Comparison of ENCODE assay signal across 34 cellular contexts in genomic region chr2:135093192-135093591, GRCh38. TPM values are rescaled to one million over a fixed set of nuclear protein-coding genes. Genes with fewer than 3 reads are reported as not detected.
A peak's percentile ranks its signal among the peaks of the same experiment; 100 is the strongest.
DNase-seq lines count a peak whose midpoint lies in the region; ATAC-seq and TF ChIP-seq lines count a peak whose summit lies in the region.
"Had no signal": no experiment of that assay in that cellular context is flagged by ENCODE, and none has a peak within 500 bp of the region (broad histone marks: within the 10 kb centered on the region; RNA-seq: fewer than 3 reads in every experiment).

No MANE protein-coding gene starts in this region.

- H3K27ac ChIP-seq in SK-N-MC (0 out of 2 replicates have a peak overlapping the region, but pooled peaks have one; percentile 13), hepatocyte (peak overlapping the region; percentile 18)
- H3K27ac ChIP-seq: ascending aorta, cardiac muscle cell, suprapubic skin, upper lobe of right lung had no signal

- peak overlapping the region; percentile 21 for H3K27ac Mint-ChIP-seq in activated CD4-positive, alpha-beta T cell treated with anti-CD3 and anti-CD28 coated beads for 36 hours
- H3K27ac Mint-ChIP-seq in activated naive CD4-positive, alpha-beta T cell treated with anti-CD3 and anti-CD28 coated beads for 36 hours, result no peak overlapping the region
- H3K27ac Mint-ChIP-seq: activated naive CD8-positive, alpha-beta T cell treated with anti-CD3 and anti-CD28 coated beads, Interleukin-2, amount 10 ng/mL, durations not matched to agents 7 days and 5 days; CD4-positive, alpha-beta T cell; dendritic cell treated with granulocyte-macrophage colony-stimulating factor and Interleukin-4, amounts not matched to agents 40 ng/mL and 50 ng/mL, for 4 days; natural killer cell; stimulated activated memory B cell treated with anti-CD40 and anti-IgM and Interleukin-4, amounts not matched to agents 10 μg/mL and 1 μg/mL and 100 μg/mL, for 72 hours; T-helper 1 cell treated with Interleukin-12 subunit alpha and Interleukin-12 subunit beta and Interleukin-4 antibody, amounts not matched to agents 30 μg/mL and 1 μg/mL, for 36 hours had no signal

- H3K4me1 ChIP-seq in hepatocyte (ENCODE audit: insufficient read depth) (peaks cover 12% of the 10 kb centered on the region), skeletal muscle satellite cell (ENCODE audit: control insufficient read depth, insufficient read depth, low read length) (peaks cover 15% of the 10 kb centered on the region), BE2C (no peaks in the 10 kb centered on the region)
- H3K4me1 ChIP-seq: ascending aorta, suprapubic skin, upper lobe of right lung had no signal

- H3K27me3 ChIP-seq in hepatocyte (no peaks in the 10 kb centered on the region), skeletal muscle satellite cell (ENCODE audit: control insufficient read depth, insufficient read depth, low read length) (no peaks in the 10 kb centered on the region), BE2C (no peaks in the 10 kb centered on the region)
- H3K27me3 ChIP-seq: ascending aorta, cardiac muscle cell, suprapubic skin, upper lobe of right lung had no signal

- no peaks in the 10 kb centered on the region for H4K20me1 ChIP-seq in hepatocyte (ENCODE audit: insufficient read depth, poor library complexity, severe bottlenecking)

- no peak for ATAC-seq in activated CD4-positive, alpha-beta T cell treated with anti-CD3 and anti-CD28 coated beads for 36 hours
- ATAC-seq: esophagus mucosa; HCT116; left ventricle myocardium superior; natural killer cell; SK-N-SH treated with all-trans-retinoic acid at 6 μM for 48 hours; stimulated activated memory B cell treated with anti-CD40 and anti-IgM and Interleukin-4, amounts not matched to agents 10 μg/mL and 1 μg/mL and 100 μg/mL, for 72 hours; upper lobe of right lung had no signal

- peaks cover 41% of the 10 kb centered on the region for H3K36me3 Mint-ChIP-seq in activated CD4-positive, alpha-beta T cell treated with anti-CD3 and anti-CD28 coated beads for 36 hours (ENCODE audit: low read depth)
- peaks cover 38% of the 10 kb centered on the region for H3K36me3 Mint-ChIP-seq in activated naive CD4-positive, alpha-beta T cell treated with anti-CD3 and anti-CD28 coated beads for 36 hours (ENCODE audit: low read depth)
- H3K36me3 Mint-ChIP-seq: natural killer cell had no signal

- H3K27me3 Mint-ChIP-seq in activated CD4-positive, alpha-beta T cell treated with anti-CD3 and anti-CD28 coated beads for 36 hours, result no peaks in the 10 kb centered on the region
- H3K27me3 Mint-ChIP-seq in activated naive CD4-positive, alpha-beta T cell treated with anti-CD3 and anti-CD28 coated beads for 36 hours (ENCODE audit: low read depth), result no peaks in the 10 kb centered on the region
- H3K27me3 Mint-ChIP-seq: activated naive CD8-positive, alpha-beta T cell treated with anti-CD3 and anti-CD28 coated beads, Interleukin-2, amount 10 ng/mL, durations not matched to agents 7 days and 5 days; CD4-positive, alpha-beta T cell; dendritic cell treated with granulocyte-macrophage colony-stimulating factor and Interleukin-4, amounts not matched to agents 40 ng/mL and 50 ng/mL, for 4 days; stimulated activated memory B cell treated with anti-CD40 and anti-IgM and Interleukin-4, amounts not matched to agents 10 μg/mL and 1 μg/mL and 100 μg/mL, for 72 hours had no signal

- H3K9ac ChIP-seq in SK-N-MC (ENCODE audit: insufficient read length) (no peak overlapping the region), skeletal muscle satellite cell (ENCODE audit: low read depth, low read length) (no peak overlapping the region)

- peaks cover 14% of the 10 kb centered on the region for H3K4me1 Mint-ChIP-seq in activated CD4-positive, alpha-beta T cell treated with anti-CD3 and anti-CD28 coated beads for 36 hours
- peaks cover 13% of the 10 kb centered on the region for H3K4me1 Mint-ChIP-seq in activated naive CD4-positive, alpha-beta T cell treated with anti-CD3 and anti-CD28 coated beads for 36 hours (ENCODE audit: low read depth)

- no peak for DNase-seq in activated CD4-positive, alpha-beta T cell treated with anti-CD3 and anti-CD28 coated beads for 36 hours
- no peak for DNase-seq in activated CD4-positive, alpha-beta T cell treated with anti-CD3 and anti-CD28 coated beads, Interleukin-2, amount 50 U/mL, for 48 hours
- DNase-seq in SK-N-MC (ENCODE audit: low read depth, low spot score) (no peak), hepatocyte (ENCODE audit: low spot score) (no peak), BE2C (no peak)
- DNase-seq in stimulated activated CD8-positive, alpha-beta memory T cell treated with anti-CD3 and anti-CD28 coated beads, Interleukin-4, amount 100 ng/mL, for 48 hours, result no peak
- DNase-seq in activated naive CD4-positive, alpha-beta T cell treated with anti-CD3 and anti-CD28 coated beads for 36 hours, result no peak
- DNase-seq: activated CD4-positive, alpha-beta T cell treated with anti-CD3 and anti-CD28 coated beads for 1 hour; activated CD8-positive, alpha-beta memory T cell treated with anti-CD3 and anti-CD28 coated beads for 24 hours; activated effector memory CD4-positive, alpha-beta T cell treated with anti-CD3 and anti-CD28 coated beads, Interleukin-2, amount 50 U/mL, for 16 hours; activated naive CD8-positive, alpha-beta T cell treated with anti-CD3 and anti-CD28 coated beads, Interleukin-2, amount 10 ng/mL, durations not matched to agents 7 days and 5 days; CD4-positive, alpha-beta T cell; glutamatergic neuron; left ventricle myocardium superior; natural killer cell; NCI-H2171; occipital lobe; upper lobe of right lung had no signal

- H3K4me3 ChIP-seq in SK-N-MC, result no peak overlapping the region
- H3K4me3 ChIP-seq in hepatocyte, result no peak overlapping the region
- H3K4me3 ChIP-seq in skeletal muscle satellite cell (ENCODE audit: low read length), result no peak overlapping the region
- H3K4me3 ChIP-seq in BE2C (ENCODE audit: low read depth, low read length), result no peak overlapping the region
- H3K4me3 ChIP-seq: ascending aorta, cardiac muscle cell, suprapubic skin, upper lobe of right lung had no signal

- POLR2A ChIA-PET in activated CD4-positive, alpha-beta T cell treated with anti-CD3 and anti-CD28 coated beads for 36 hours (lab: Charles Lee), result no interaction called here

- peaks cover 44% of the 10 kb centered on the region for H3K36me3 ChIP-seq in SK-N-MC (ENCODE audit: insufficient read depth, low read length)
- no peaks in the 10 kb centered on the region for H3K36me3 ChIP-seq in hepatocyte (replicated peaks; ENCODE audit: insufficient read depth, low read depth)
- peaks cover 17% of the 10 kb centered on the region for H3K36me3 ChIP-seq in skeletal muscle satellite cell (ENCODE audit: insufficient read depth, low read length)
- H3K36me3 ChIP-seq in BE2C, result no peaks in the 10 kb centered on the region

- H3K9me3 Mint-ChIP-seq in activated CD4-positive, alpha-beta T cell treated with anti-CD3 and anti-CD28 coated beads for 36 hours (ENCODE audit: low read depth), result peaks cover 2% of the 10 kb centered on the region
- H3K9me3 Mint-ChIP-seq in activated naive CD4-positive, alpha-beta T cell treated with anti-CD3 and anti-CD28 coated beads for 36 hours, result peaks cover 10% of the 10 kb centered on the region
- H3K9me3 Mint-ChIP-seq: CD4-positive, alpha-beta T cell; natural killer cell had no signal

- H3K4me3 Mint-ChIP-seq in activated CD4-positive, alpha-beta T cell treated with anti-CD3 and anti-CD28 coated beads for 36 hours, result no peak overlapping the region
- H3K4me3 Mint-ChIP-seq in activated naive CD4-positive, alpha-beta T cell treated with anti-CD3 and anti-CD28 coated beads for 36 hours, result no peak overlapping the region
- H3K4me3 Mint-ChIP-seq: activated naive CD8-positive, alpha-beta T cell treated with anti-CD3 and anti-CD28 coated beads, Interleukin-2, amount 10 ng/mL, durations not matched to agents 7 days and 5 days; CD4-positive, alpha-beta T cell; dendritic cell treated with granulocyte-macrophage colony-stimulating factor and Interleukin-4, amounts not matched to agents 40 ng/mL and 50 ng/mL, for 4 days; natural killer cell; stimulated activated memory B cell treated with anti-CD40 and anti-IgM and Interleukin-4, amounts not matched to agents 10 μg/mL and 1 μg/mL and 100 μg/mL, for 72 hours; T-helper 1 cell treated with Interleukin-12 subunit alpha and Interleukin-12 subunit beta and Interleukin-4 antibody, amounts not matched to agents 30 μg/mL and 1 μg/mL, for 36 hours had no signal

- H3K9me2 ChIP-seq in hepatocyte (replicated peaks; ENCODE audit: insufficient read depth), result no peaks in the 10 kb centered on the region

- H3K9me3 ChIP-seq in SK-N-MC (ENCODE audit: low read depth, low read length), result no peaks in the 10 kb centered on the region
- no peaks in the 10 kb centered on the region for H3K9me3 ChIP-seq in hepatocyte (ENCODE audit: low read depth)
- H3K9me3 ChIP-seq in skeletal muscle satellite cell (replicated peaks; ENCODE audit: low read length), result no peaks in the 10 kb centered on the region
- no peaks in the 10 kb centered on the region for H3K9me3 ChIP-seq in BE2C
- H3K9me3 ChIP-seq: ascending aorta, suprapubic skin, upper lobe of right lung had no signal

- no peak overlapping the region for H2AFZ ChIP-seq in hepatocyte

- TF ChIP-seq CTCF in hepatocyte (IDR thresholded peaks at IDR 0.05; ENCODE audit: poor library complexity) (no peak), BE2C (IDR thresholded peaks at IDR 0.05; ENCODE audit: low read depth, low read length) (no peak)

- peaks cover 23% of the 10 kb centered on the region for H3K79me2 ChIP-seq in hepatocyte

- intact Hi-C loops in activated CD4-positive, alpha-beta T cell treated with anti-CD3 and anti-CD28 coated beads for 36 hours (cut with DNase I, micrococcal nuclease), result no loop called here
- intact Hi-C loops in activated naive CD4-positive, alpha-beta T cell treated with anti-CD3 and anti-CD28 coated beads for 36 hours (cut with micrococcal nuclease), result no loop called here

- CTCF ChIA-PET in activated CD4-positive, alpha-beta T cell treated with anti-CD3 and anti-CD28 coated beads for 36 hours (lab: Charles Lee), result interaction anchor here (0.6 to 1.1 kb wide), 3 partner anchors 67 to 746 kb away, joined by 3 read pairs; no protein-coding TSS in a partner anchor
- CTCF ChIA-PET in activated naive CD4-positive, alpha-beta T cell treated with anti-CD3 and anti-CD28 coated beads for 36 hours (lab: Charles Lee), result no interaction called here

- H3K4me2 ChIP-seq in hepatocyte (no peak overlapping the region), skeletal muscle satellite cell (ENCODE audit: low read length) (peak overlapping the region; percentile 25)

RNA-seq across cellular contexts. Expression of gene RAB3GAP1, which starts 41.1 kb away (rescaled TPM):
- total RNA-seq in activated CD4-positive, alpha-beta T cell treated with anti-CD3 and anti-CD28 coated beads for 36 hours, result 10 to 100 TPM; 34.5 to 39.8 TPM
- 61.1 and 62.5 TPM in 2 replicates for total RNA-seq in hepatocyte
- 12.2 and 17.7 TPM in 2 replicates for polyA plus RNA-seq in hepatocyte
- 48.3 and 56.3 TPM in 2 replicates for total RNA-seq in skeletal muscle satellite cell (2012; rRNA removed)
- 10 to 100 TPM; 55.5 to 59.7 TPM for total RNA-seq in activated naive CD4-positive, alpha-beta T cell treated with anti-CD3 and anti-CD28 coated beads for 36 hours
- 24.4 TPM for polyA plus RNA-seq in BE2C (2012; ENCODE audit: insufficient read depth, insufficient read length, low read depth)

RNA-seq across cellular contexts. Expression of gene MAP3K19, which starts 45.9 kb away (rescaled TPM):
- total RNA-seq in activated CD4-positive, alpha-beta T cell treated with anti-CD3 and anti-CD28 coated beads for 36 hours, result not detected
- total RNA-seq in hepatocyte, result 1.1 TPM in 1 of 2 replicates, not detected in the other
- 0.50 TPM in 1 of 2 replicates, not detected in the other for polyA plus RNA-seq in hepatocyte
- total RNA-seq in skeletal muscle satellite cell (2012; rRNA removed), result not detected in 2 replicates
- total RNA-seq in activated naive CD4-positive, alpha-beta T cell treated with anti-CD3 and anti-CD28 coated beads for 36 hours, result not detected
- not detected for polyA plus RNA-seq in BE2C (2012; ENCODE audit: insufficient read depth, insufficient read length, low read depth)
- total RNA-seq: A172; activated naive CD8-positive, alpha-beta T cell treated with anti-CD3 and anti-CD28 coated beads, Interleukin-2, amount 10 ng/mL, durations not matched to agents 7 days and 5 days; ascending aorta; cardiac muscle cell; CD4-positive, alpha-beta T cell; Daoy; esophagus mucosa; fibroblast of villous mesenchyme; left ventricle myocardium superior; natural killer cell; NCI-H460; pulmonary artery endothelial cell; suprapubic skin; upper lobe of right lung had no signal
- polyA plus RNA-seq: cardiac muscle cell, keratinocyte had no signal
